ENCODE assay signal across 15 cellular contexts in the genomic region with DNA sequence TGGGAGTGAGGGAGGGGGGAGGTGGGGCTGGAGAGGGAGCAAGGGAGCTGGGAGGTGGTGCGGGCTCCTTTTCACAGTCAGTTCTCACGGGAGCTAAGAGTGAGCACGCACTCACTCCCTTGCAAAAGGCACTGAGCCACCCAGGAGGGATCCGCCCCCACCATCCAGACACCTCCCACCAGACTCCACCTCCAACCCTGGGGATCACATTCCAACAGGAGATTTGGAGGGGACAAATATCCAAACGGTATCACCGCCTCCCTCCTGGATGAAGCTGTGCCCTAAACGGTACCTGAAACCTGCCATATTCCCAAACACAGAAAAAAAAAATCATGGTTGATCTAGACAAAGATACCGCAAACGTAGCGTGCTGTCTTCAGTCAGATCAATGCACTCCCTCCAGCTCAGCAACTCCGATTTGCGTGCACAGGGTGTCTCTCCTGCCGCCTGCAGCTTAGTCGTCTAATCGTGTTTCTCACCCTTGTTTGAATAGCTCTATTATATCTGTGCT. TPM values are rescaled to one million over a fixed set of nuclear protein-coding genes. Genes with fewer than 3 reads are reported as not detected.
A peak's percentile ranks its signal among the peaks of the same experiment; 100 is the strongest.
DNase-seq lines count a peak whose midpoint lies in the region; ATAC-seq and TF ChIP-seq lines count a peak whose summit lies in the region.
"Had no signal": no experiment of that assay in that cellular context is flagged by ENCODE, and none has a peak within 500 bp of the region (broad histone marks: within the 10 kb centered on the region; RNA-seq: fewer than 3 reads in every experiment).

No MANE protein-coding gene starts in this region.

- no peaks in the 10 kb centered on the region for H3K9me3 ChIP-seq in right lobe of liver
- H3K9me3 ChIP-seq: BE2C had no signal

- H3K4me3 ChIP-seq in dorsolateral prefrontal cortex (peak overlapping the region in 3 of 59 donors; percentile 8 to 36 (median 10)), right lobe of liver (peak overlapping the region in 2 of 3 donors; percentile 18 to 43)

- H3K27ac ChIP-seq in dorsolateral prefrontal cortex (peak overlapping the region in 33 of 59 donors; percentile 14 to 86 (median 73)), right lobe of liver (no peak overlapping the region)

- TF ChIP-seq CTCF in dorsolateral prefrontal cortex (IDR thresholded peaks at IDR 0.05 in 54 of 56, conservative IDR thresholded peaks at IDR 0.05 in 2 of 56; ENCODE audit: low read depth in 1 of 56, partially characterized antibody in 56 of 56) (no peak), right lobe of liver (IDR thresholded peaks at IDR 0.05) (peak in 3 of 4 donors; percentile 12 to 19 (median 17))

- no peak for DNase-seq in Right ventricle myocardium inferior (ENCODE audit: missing footprints)
- no peak for DNase-seq in cardiac septum (ENCODE audit: low spot score)
- DNase-seq in dorsolateral prefrontal cortex, result peak in 1 of 10 donors; percentile 15
- DNase-seq in right lobe of liver, result peak in 2 of 3 donors; percentile 48 to 81
- DNase-seq in cortex of kidney (lab: John Stamatoyannopoulos, UW), result no peak
- no peak for DNase-seq in glomerular visceral epithelial cell (ENCODE audit: extremely low spot score)
- DNase-seq in OCI-M2 (lab: John Stamatoyannopoulos, UW; ENCODE audit: unreplicated experiment), result no peak
- DNase-seq in GF-D8 (lab: John Stamatoyannopoulos, UW), result no peak
- DNase-seq: activated CD4-positive, alpha-beta T cell treated with anti-CD3 and anti-CD28 coated beads, Interleukin-2, amount 50 U/mL, for 48 hours; activated naive CD4-positive, alpha-beta T cell treated with anti-CD3 and anti-CD28 coated beads, Interleukin-2, amount 50 U/mL, for 16 hours; BE2C; NCI-H774 had no signal

- H3K36me3 ChIP-seq in right lobe of liver, result no peaks in the 10 kb centered on the region
- H3K36me3 ChIP-seq: BE2C had no signal

- 9% methylated on average over 15 of the region's 15 CpGs for WGBS in right lobe of liver (ENCODE audit: insufficient coverage, low coverage, low lambda C conversion rate, missing lambda C conversion rate)

- no peaks in the 10 kb centered on the region for H3K4me1 ChIP-seq in right lobe of liver
- H3K4me1 ChIP-seq: BE2C had no signal

- ATAC-seq in Right ventricle myocardium inferior (peak; percentile 40), right lobe of liver (peak; percentile 88 to 93 (median 92))

- intact Hi-C loops in Right ventricle myocardium inferior (cut with DNase I), result no loop called here
- intact Hi-C loops in cardiac septum (cut with DNase I), result no loop called here
- intact Hi-C loops in dorsolateral prefrontal cortex (cut with DNase I), result no loop called here
- intact Hi-C loops in right lobe of liver (cut with DNase I), result no loop called here

- TF ChIP-seq POLR2A in right lobe of liver (IDR thresholded peaks at IDR 0.05), result no peak

- peaks cover 0 to 15% (median 0%) of the 10 kb centered on the region in 45 donors for H3K27me3 ChIP-seq in dorsolateral prefrontal cortex
- H3K27me3 ChIP-seq in right lobe of liver, result no peaks in the 10 kb centered on the region
- H3K27me3 ChIP-seq: BE2C had no signal

RNA-seq across cellular contexts. Expression of a gene that starts 20.3 kb away (rescaled TPM):
- total RNA-seq in Right ventricle myocardium inferior, result 122 TPM
- 106 TPM for total RNA-seq in cardiac septum
- total RNA-seq in dorsolateral prefrontal cortex, result 100 to 1,000 TPM in 3 of 120 experiments, 10 to 100 TPM in 117; 39.2 to 105 (median 77.5) TPM
- 10 to 100 TPM; 20.6 to 63.6 (median 29.5) TPM for total RNA-seq in right lobe of liver

RNA-seq across cellular contexts. Expression of a gene that starts 59.0 kb away (rescaled TPM):
- total RNA-seq in Right ventricle myocardium inferior, result not detected
- total RNA-seq in cardiac septum, result not detected
- total RNA-seq in dorsolateral prefrontal cortex, result 10 to 100 TPM in 1 of 120 experiments, 1 to 10 TPM in 118, under 1 TPM in 1; 0.91 to 11.2 (median 4.1) TPM
- not detected for total RNA-seq in right lobe of liver
- total RNA-seq: dermis microvascular lymphatic vessel endothelial cell, G401, myocyte had no signal

Comparison
In these comparisons a context has a peak if more than half of its experiments do, and no peak if none do; other contexts are left out.
1. DNase-seq: peak in right lobe of liver (2 of 3); none in Right ventricle myocardium inferior (single experiment), cardiac septum (single experiment), cortex of kidney (single experiment), glomerular visceral epithelial cell (single experiment), OCI-M2 (single experiment) and GF-D8 (single experiment).
2. H3K27ac ChIP-seq: peak in dorsolateral prefrontal cortex (33 of 59); none in right lobe of liver (0 of 3).
3. CTCF ChIP-seq: peak in right lobe of liver (3 of 4); none in dorsolateral prefrontal cortex (0 of 56).